Comparison of ENCODE assay signal across 8 cellular contexts in the genomic region with DNA sequence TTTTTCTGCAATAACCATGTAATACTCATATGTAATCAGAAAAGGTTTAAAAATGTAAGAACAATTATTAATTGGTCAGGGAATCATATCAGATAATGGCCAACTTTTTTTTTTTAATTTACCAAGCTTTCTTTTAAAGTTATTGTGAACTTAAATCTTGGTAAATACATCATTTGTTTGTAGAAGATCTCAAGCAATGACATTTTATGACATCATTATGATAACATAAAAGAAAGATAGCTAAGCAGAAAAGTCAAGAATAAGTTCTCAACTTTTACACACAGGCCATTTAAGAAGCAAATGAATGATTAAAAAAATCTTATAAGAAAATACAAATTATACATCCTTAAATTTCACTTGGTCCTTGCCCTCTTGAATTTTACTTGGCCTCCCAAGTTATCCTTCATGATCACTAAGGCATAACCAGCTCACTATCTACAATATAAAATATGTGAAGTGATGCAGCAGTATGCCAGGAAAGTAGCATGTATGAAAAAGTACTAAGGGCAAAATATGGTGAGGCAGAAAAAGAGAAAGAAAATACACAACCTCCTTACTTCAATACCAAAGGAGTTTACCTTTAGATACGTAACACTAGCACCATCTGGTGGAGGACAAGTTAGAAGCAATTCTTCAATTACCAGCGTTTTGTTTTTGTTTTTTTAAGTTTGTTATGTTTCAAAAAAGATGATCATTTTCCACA.
A peak's percentile ranks its signal among the peaks of the same experiment; 100 is the strongest.
DNase-seq lines count a peak whose midpoint lies in the region; ATAC-seq and TF ChIP-seq lines count a peak whose summit lies in the region.

No MANE protein-coding gene starts in this region.

- no peaks in the 10 kb centered on the region for H3F3A ChIP-seq in OCI-LY1 (ENCODE audit: insufficient read depth, low read length)

- no peak overlapping the region for H2AFZ ChIP-seq in KMS-11 (ENCODE audit: low read depth)
- no peak overlapping the region for H2AFZ ChIP-seq in OCI-LY1 (ENCODE audit: low read length)

- H3K27me3 ChIP-seq in KMS-11 (ENCODE audit: insufficient read depth, low read depth): no peaks in the 10 kb centered on the region
- no peaks in the 10 kb centered on the region for H3K27me3 ChIP-seq in OCI-LY1 (ENCODE audit: insufficient read depth, low read length)

- H3K9me2 ChIP-seq in OCI-LY1 (ENCODE audit: low read depth, low read length): no peaks in the 10 kb centered on the region

- H3K9me3 ChIP-seq in OCI-LY1 (ENCODE audit: low read length): no peaks in the 10 kb centered on the region

- H3K9ac ChIP-seq in KMS-11 (no peak overlapping the region), OCI-LY1 (ENCODE audit: low read length) (no peak overlapping the region)

- peaks cover 56% of the 10 kb centered on the region for H3K4me1 ChIP-seq in KMS-11 (ENCODE audit: low read depth, poor library complexity, severe bottlenecking)
- H3K4me1 ChIP-seq in OCI-LY1 (ENCODE audit: insufficient read depth, low read length, severe bottlenecking): peaks cover 19% of the 10 kb centered on the region

- H3K4me3 ChIP-seq in KMS-11 (IDR thresholded peaks at IDR 0.05; ENCODE audit: insufficient read depth, low read depth, low read length) (no peak overlapping the region), OCI-LY1 (ENCODE audit: low read depth, low read length, poor library complexity, severe bottlenecking) (no peak overlapping the region)

- DNase-seq in ELR (ENCODE audit: low read depth): peak; percentile 78
- peak; percentile 62 to 74 for DNase-seq in dermis microvascular lymphatic vessel endothelial cell (ENCODE audit: low read depth in 2 of 2)
- DNase-seq in myocyte (ENCODE audit: low read depth): peak; percentile 83
- DNase-seq in stimulated activated CD4-positive, alpha-beta T cell treated with anti-CD3 and anti-CD28 coated beads, Interleukin-15, amount 100 ng/mL, for 24 hours: no peak

- H4K20me1 ChIP-seq in KMS-11 (ENCODE audit: insufficient read depth) (no peaks in the 10 kb centered on the region), OCI-LY1 (ENCODE audit: insufficient read depth, low read length) (no peaks in the 10 kb centered on the region)

- TF ChIP-seq CTCF in KMS-11 (conservative IDR thresholded peaks at IDR 0.05; ENCODE audit: low read depth, low read length): peak; percentile 89
- peak; percentile 77 for TF ChIP-seq CTCF in OCI-LY1 (IDR thresholded peaks at IDR 0.05; ENCODE audit: low read length)

- H3K36me3 ChIP-seq in KMS-11 (ENCODE audit: insufficient read depth): no peaks in the 10 kb centered on the region
- no peaks in the 10 kb centered on the region for H3K36me3 ChIP-seq in OCI-LY1 (ENCODE audit: insufficient read depth, low read length)

- ATAC-seq in HG02763 (IDR thresholded peaks at IDR 0.05; ENCODE audit: unreplicated experiment) (no peak), GM18909 (IDR thresholded peaks at IDR 0.05; ENCODE audit: poor library complexity, unreplicated experiment) (no peak)

- H3K79me2 ChIP-seq in KMS-11 (ENCODE audit: insufficient read depth, low read depth) (no peaks in the 10 kb centered on the region), OCI-LY1 (ENCODE audit: insufficient read depth, low read length) (no peaks in the 10 kb centered on the region)

- H3K4me2 ChIP-seq in KMS-11 (peak overlapping the region; percentile 1; the same call in 1 of the 2 replicates), OCI-LY1 (ENCODE audit: low read length) (no peak overlapping the region)

- no peak overlapping the region for H3K27ac ChIP-seq in KMS-11
- peak overlapping the region; percentile 33 for H3K27ac ChIP-seq in OCI-LY1 (ENCODE audit: low read depth, low read length, poor library complexity, severe bottlenecking)
